In genomic region chr12:116903818-116904217, GRCh38 we compare ENCODE assay signal across 28 cellular contexts. TPM values are rescaled to one million over a fixed set of nuclear protein-coding genes. Genes with fewer than 3 reads are reported as not detected.
DNase-seq lines count a peak whose midpoint lies in the region; ATAC-seq, FAIRE-seq and TF ChIP-seq lines count a peak whose summit lies in the region.
"Had no signal": no experiment of that assay in that cellular context is flagged by ENCODE, and none has a peak within 500 bp of the region (broad histone marks: within the 10 kb centered on the region; RNA-seq: fewer than 3 reads in every experiment).

No MANE protein-coding gene starts in this region.

- H3K36me3 Mint-ChIP-seq in GM23338 (ENCODE audit: low read depth) = no peaks in the 10 kb centered on the region
- H3K36me3 Mint-ChIP-seq in activated CD4-positive, alpha-beta memory T cell treated with anti-CD3 and anti-CD28 coated beads, Interleukin-2, amount 10 ng/mL, durations not matched to agents 7 days and 5 days (ENCODE audit: low read depth) = no peaks in the 10 kb centered on the region
- H3K36me3 Mint-ChIP-seq: CD14-positive monocyte; CD4-positive, alpha-beta memory T cell; CD4-positive, CD25-positive, alpha-beta regulatory T cell had no signal

- in situ Hi-C loops in IMR-90 (cut with MboI; ENCODE audit: low sequenced_read_pairs) = no loop called here

- H3K4me1 ChIP-seq in GM23338 (ENCODE audit: insufficient read depth) = no peaks in the 10 kb centered on the region
- H3K4me1 ChIP-seq in IMR-90 (ENCODE audit: control insufficient read depth, insufficient read depth, low read length) = no peaks in the 10 kb centered on the region
- no peaks in the 10 kb centered on the region; a peak in 1 of 7 replicates for H3K4me1 ChIP-seq in H1 (replicated peaks in 1 of 4; ENCODE audit: control insufficient read depth in 3 of 4, insufficient read depth in 4 of 4, low read length in 3 of 4)
- H3K4me1 ChIP-seq: BE2C had no signal

- intact Hi-C loops in IMR-90 (cut with micrococcal nuclease) = no loop called here

- H4K8ac ChIP-seq in IMR-90 (ENCODE audit: low read depth in 2 of 2, low read length in 2 of 2) (no peak overlapping the region), H1 (ENCODE audit: extremely low read depth, insufficient read depth, low read length) (no peak overlapping the region)

- no peaks in the 10 kb centered on the region for H3K9me3 ChIP-seq in IMR-90 (ENCODE audit: control insufficient read depth, insufficient read depth, low read length)
- H3K9me3 ChIP-seq in H1 (ENCODE audit: insufficient read depth in 2 of 2, low read depth in 1 of 2, low read length in 1 of 2) = no peaks in the 10 kb centered on the region
- H3K9me3 ChIP-seq: BE2C, BLaER1 had no signal

- H2BK120ac ChIP-seq in IMR-90 (ENCODE audit: low read depth, low read length) (no peak overlapping the region), H1 (replicated peaks; ENCODE audit: low read depth, low read length) (no peak overlapping the region)

- no peak overlapping the region for H2BK12ac ChIP-seq in H1 (ENCODE audit: low read depth, low read length)

- H2AK9ac ChIP-seq in IMR-90 (replicated peaks; ENCODE audit: low read depth, low read length, poor library complexity) = no peak overlapping the region

- H2BK5ac ChIP-seq in IMR-90 (ENCODE audit: low read depth, low read length, poor library complexity, severe bottlenecking) = no peak overlapping the region
- H2BK5ac ChIP-seq in H1 (ENCODE audit: low read depth, low read length) = no peak overlapping the region

- peaks cover 6% of the 10 kb centered on the region; the same call in 2 of the 3 replicates for H3K4me1 Mint-ChIP-seq in GM23338
- no peaks in the 10 kb centered on the region for H3K4me1 Mint-ChIP-seq in activated CD4-positive, alpha-beta memory T cell treated with anti-CD3 and anti-CD28 coated beads, Interleukin-2, amount 10 ng/mL, durations not matched to agents 7 days and 5 days
- H3K4me1 Mint-ChIP-seq: CD14-positive monocyte; CD4-positive, alpha-beta memory T cell; CD8-positive, alpha-beta memory T cell had no signal

- H4K5ac ChIP-seq in IMR-90 (ENCODE audit: low read depth, low read length) = no peak overlapping the region
- H4K5ac ChIP-seq in H1 (ENCODE audit: insufficient read length, low read depth, low read length) = no peak overlapping the region

- CTCF ChIA-PET in IMR-90 (lab: Yijun Ruan, JAX) = interaction anchor here (0.7 kb wide), 1 partner anchor 32 kb away, joined by 4 read pairs; no protein-coding TSS in a partner anchor
- CTCF ChIA-PET in H1 (lab: Charles Lee; ENCODE audit: partially characterized antibody) = interaction anchor here (0.6 to 1.3 kb wide), 3 partner anchors 22 to 55 kb away, joined by 3 read pairs; no protein-coding TSS in a partner anchor
- CTCF ChIA-PET in activated CD4-positive, alpha-beta memory T cell treated with anti-CD3 and anti-CD28 coated beads, Interleukin-2, amount 10 ng/mL, durations not matched to agents 7 days and 5 days (lab: Charles Lee) = no interaction called here

- no peak for TF ChIP-seq POLR2A in IMR-90 (IDR thresholded peaks at IDR 0.05; ENCODE audit: low read depth, low read length)
- TF ChIP-seq POLR2A in H1 (IDR thresholded peaks at IDR 0.05; ENCODE audit: control extremely low read depth in 1 of 2, low read depth in 2 of 2, low read length in 2 of 2) = no peak

- no peaks in the 10 kb centered on the region for H3K79me1 ChIP-seq in IMR-90 (ENCODE audit: low read depth in 1 of 2, low read length in 2 of 2)
- H3K79me1 ChIP-seq in H1 (ENCODE audit: low read depth, low read length) = no peaks in the 10 kb centered on the region

- TF ChIP-seq RAD21 in IMR-90 (IDR thresholded peaks at IDR 0.05; ENCODE audit: low read length) = no peak
- TF ChIP-seq RAD21 in H1 (IDR thresholded peaks at IDR 0.05 in 1 of 2, conservative IDR thresholded peaks at IDR 0.05 in 1 of 2; ENCODE audit: low read depth in 2 of 2, low read length in 2 of 2) = no peak

- H3K9me1 ChIP-seq in IMR-90 (ENCODE audit: insufficient read depth, low read length) = no peaks in the 10 kb centered on the region

- no peak for ATAC-seq in GM23338
- no peak for ATAC-seq in IMR-90 (ENCODE audit: low read depth)
- ATAC-seq: GM12878 had no signal

- no peak for TF ChIP-seq EP300 in H1 (IDR thresholded peaks at IDR 0.05; ENCODE audit: borderline replicate concordance in 1 of 2, low read depth in 2 of 2, low read length in 2 of 2)

- no TSS peak for BruUV-seq in IMR-90 (replicated peaks; lab: Mats Ljungman, UMichigan)

- H2BK15ac ChIP-seq in IMR-90 (ENCODE audit: low read depth, low read length) = no peak overlapping the region
- H2BK15ac ChIP-seq in H1 (ENCODE audit: low read length) = no peak overlapping the region

- H3K4me2 ChIP-seq in GM23338 = no peak overlapping the region
- H3K4me2 ChIP-seq in IMR-90 (ENCODE audit: low read depth, low read length) = no peak overlapping the region
- no peak overlapping the region for H3K4me2 ChIP-seq in H1 (ENCODE audit: insufficient read depth in 1 of 2, low read depth in 2 of 2, low read length in 2 of 2)
- H3K4me2 ChIP-seq: BLaER1 had no signal

- H2AK5ac ChIP-seq in IMR-90 (ENCODE audit: low read depth, low read length) (no peak overlapping the region), H1 (ENCODE audit: low read depth, low read length) (no peak overlapping the region)

- H3K14ac ChIP-seq in IMR-90 (replicated peaks; ENCODE audit: low read depth, low read length) (no peak overlapping the region), H1 (ENCODE audit: insufficient read length) (no peak overlapping the region)

- 65% methylated on average over 4 of the region's 4 CpGs; no CpG with 5 or more reads in 1 of the 2 experiments for WGBS in IMR-90 (ENCODE audit: extremely low coverage in 2 of 2, insufficient read length in 1 of 2), 2 experiments
- WGBS in H1 (ENCODE audit: extremely low coverage in 1 of 2, insufficient coverage in 1 of 2, insufficient read length in 1 of 2, insufficient replicate concordance in 2 of 2, low coverage in 1 of 2, low lambda C conversion rate in 2 of 2, missing lambda C conversion rate in 1 of 2), 2 experiments = 75% methylated on average over 4 of the region's 4 CpGs; no CpG with 5 or more reads in 1 of the 2 experiments

- no peak for FAIRE-seq in H1 (lab: Jason Lieb, UNC)
- FAIRE-seq: A204.1, GM12878, GM12892, GM18507 had no signal

- H4K20me1 ChIP-seq in GM23338 (replicated peaks; ENCODE audit: insufficient read depth) = no peaks in the 10 kb centered on the region
- no peaks in the 10 kb centered on the region for H4K20me1 ChIP-seq in IMR-90 (ENCODE audit: insufficient read depth, low read length)
- H4K20me1 ChIP-seq in H1 (replicated peaks in 1 of 2; ENCODE audit: control insufficient read depth in 1 of 2, insufficient read depth in 2 of 2, low read length in 2 of 2) = no peaks in the 10 kb centered on the region
- H4K20me1 ChIP-seq: BLaER1 had no signal

- no peak overlapping the region for H3K56ac ChIP-seq in IMR-90 (ENCODE audit: extremely low read depth, insufficient read depth, low read length)
- H3K56ac ChIP-seq in H1 (replicated peaks; ENCODE audit: insufficient read length, low read depth, low read length) = no peak overlapping the region

- H3K9me3 Mint-ChIP-seq in GM23338 = no peaks in the 10 kb centered on the region
- no peaks in the 10 kb centered on the region for H3K9me3 Mint-ChIP-seq in activated CD4-positive, alpha-beta memory T cell treated with anti-CD3 and anti-CD28 coated beads, Interleukin-2, amount 10 ng/mL, durations not matched to agents 7 days and 5 days

- H3K4me3 ChIP-seq in GM23338 = no peak overlapping the region
- H3K4me3 ChIP-seq in IMR-90 (ENCODE audit: insufficient read depth, low read depth, low read length) = no peak overlapping the region
- H3K4me3 ChIP-seq in H1 (ENCODE audit: extremely low read depth in 1 of 4, insufficient read depth in 2 of 4, low read depth in 3 of 4, low read length in 4 of 4) = no peak overlapping the region
- H3K4me3 ChIP-seq: BLaER1, GM12878 had no signal

- no peak overlapping the region for H3K27ac Mint-ChIP-seq in GM23338
- H3K27ac Mint-ChIP-seq in activated CD4-positive, alpha-beta memory T cell treated with anti-CD3 and anti-CD28 coated beads, Interleukin-2, amount 10 ng/mL, durations not matched to agents 7 days and 5 days = no peak overlapping the region
- H3K27ac Mint-ChIP-seq: CD14-positive monocyte; CD4-positive, alpha-beta memory T cell; CD4-positive, CD25-positive, alpha-beta regulatory T cell; CD8-positive, alpha-beta memory T cell had no signal

- no peaks in the 10 kb centered on the region for H3F3A ChIP-seq in GM23338 (replicated peaks; ENCODE audit: low read depth)

- H3K36me3 ChIP-seq in GM23338 (ENCODE audit: insufficient read depth) (no peaks in the 10 kb centered on the region), IMR-90 (ENCODE audit: control insufficient read depth, insufficient read depth, low read length) (no peaks in the 10 kb centered on the region), H1 (ENCODE audit: control insufficient read depth in 2 of 4, insufficient read depth in 4 of 4, low read length in 3 of 4) (no peaks in the 10 kb centered on the region)
- H3K36me3 ChIP-seq: BE2C, BLaER1 had no signal

- H3K27me3 Mint-ChIP-seq in GM23338 (ENCODE audit: insufficient read depth, low read depth, poor library complexity) = peaks cover 1% of the 10 kb centered on the region
- H3K27me3 Mint-ChIP-seq in activated CD4-positive, alpha-beta memory T cell treated with anti-CD3 and anti-CD28 coated beads, Interleukin-2, amount 10 ng/mL, durations not matched to agents 7 days and 5 days = peaks cover 55% of the 10 kb centered on the region

- no peak overlapping the region for H3K4me3 Mint-ChIP-seq in GM23338
- no peak overlapping the region for H3K4me3 Mint-ChIP-seq in activated CD4-positive, alpha-beta memory T cell treated with anti-CD3 and anti-CD28 coated beads, Interleukin-2, amount 10 ng/mL, durations not matched to agents 7 days and 5 days
- H3K4me3 Mint-ChIP-seq: CD14-positive monocyte; CD4-positive, alpha-beta memory T cell; CD4-positive, CD25-positive, alpha-beta regulatory T cell; CD8-positive, alpha-beta memory T cell had no signal

- H3K4ac ChIP-seq in IMR-90 (ENCODE audit: low read depth, low read length) (no peak overlapping the region), H1 (replicated peaks; ENCODE audit: insufficient read length, low read depth, low read length) (no peak overlapping the region)

- H4K91ac ChIP-seq in IMR-90 (ENCODE audit: insufficient read depth, low read depth, low read length) = no peak overlapping the region
- H4K91ac ChIP-seq in H1 (replicated peaks; ENCODE audit: insufficient read length, low read length) = no peak overlapping the region

- no peaks in the 10 kb centered on the region for H3K23me2 ChIP-seq in H1 (ENCODE audit: low read depth, low read length)

- TF ChIP-seq CTCF in GM23338 (conservative IDR thresholded peaks at IDR 0.05; ENCODE audit: low read depth in 2 of 2) (no peak), IMR-90 (conservative IDR thresholded peaks at IDR 0.05; ENCODE audit: low read depth, low read length) (no peak), H1 (IDR thresholded peaks at IDR 0.05; ENCODE audit: control extremely low read depth in 1 of 3, insufficient read depth in 1 of 3, low read depth in 1 of 3, low read length in 3 of 3) (no peak)

- POLR2A ChIA-PET in IMR-90 (lab: Charles Lee; ENCODE audit: unreplicated experiment) = no interaction called here
- POLR2A ChIA-PET in H1 (lab: Charles Lee; ENCODE audit: partially characterized antibody) = interaction anchor here (1.7 kb wide), 1 partner anchor 22 kb away, joined by 5 read pairs; no protein-coding TSS in a partner anchor
- POLR2A ChIA-PET in activated CD4-positive, alpha-beta memory T cell treated with anti-CD3 and anti-CD28 coated beads, Interleukin-2, amount 10 ng/mL, durations not matched to agents 7 days and 5 days (lab: Charles Lee) = no interaction called here

- peak overlapping the region; percentile 83 for H2AFZ ChIP-seq in GM23338
- H2AFZ ChIP-seq in IMR-90 (replicated peaks; ENCODE audit: low read length, poor library complexity) = no peak overlapping the region
- no peak overlapping the region for H2AFZ ChIP-seq in H1 (ENCODE audit: low read length)

- H3K27me3 ChIP-seq in GM23338 (ENCODE audit: insufficient read depth) (no peaks in the 10 kb centered on the region), IMR-90 (ENCODE audit: control insufficient read depth, insufficient read depth, low read length) (peaks cover 18% of the 10 kb centered on the region), H1 (replicated peaks in 1 of 4; ENCODE audit: control insufficient read depth in 3 of 4, extremely low read depth in 1 of 4, insufficient read depth in 3 of 4, low read length in 3 of 4) (no peaks in the 10 kb centered on the region)
- H3K27me3 ChIP-seq: BE2C, BLaER1 had no signal

- DNase-seq in GM23338 (ENCODE audit: low spot score) (no peak), IMR-90 (no peak), H1 (ENCODE audit: low read depth in 1 of 2, low spot score in 2 of 2) (no peak), NCI-H1694 (lab: John Stamatoyannopoulos, UW) (no peak)
- no peak for DNase-seq in activated CD4-positive, alpha-beta memory T cell treated with anti-CD3 and anti-CD28 coated beads, Interleukin-2, amount 10 ng/mL, durations not matched to agents 7 days and 5 days
- DNase-seq in stimulated activated CD4-positive, alpha-beta T cell treated with anti-CD3 and anti-CD28 coated beads, Interleukin-15, amount 100 ng/mL, for 24 hours = no peak
- DNase-seq: 8988T; ACHN; BE2C; C1 segment of cervical spinal cord; CD4-positive, alpha-beta memory T cell; CD4-positive, CD25-positive, alpha-beta regulatory T cell; CD8-positive, alpha-beta memory T cell; COR-L47; DMS 273 treated with DMSO at 0.1 percent for 48 hours; DMS153; DMS53; DMS79; DND-41; EL; GDM1 had no signal

- no peak overlapping the region for H2BK20ac ChIP-seq in IMR-90 (ENCODE audit: low read depth, low read length)
- H2BK20ac ChIP-seq in H1 (ENCODE audit: low read length) = no peak overlapping the region

- dilution Hi-C loops in IMR-90 (cut with HindIII; ENCODE audit: low sequenced_read_pairs, unreplicated experiment) = no loop called here

- H3K9me2 ChIP-seq in GM23338 (ENCODE audit: insufficient read depth) = no peaks in the 10 kb centered on the region

- H3K79me2 ChIP-seq in GM23338 (replicated peaks; ENCODE audit: insufficient read depth) = no peaks in the 10 kb centered on the region
- no peaks in the 10 kb centered on the region for H3K79me2 ChIP-seq in H1 (ENCODE audit: control insufficient read depth in 1 of 2, insufficient read depth in 2 of 2, low read length in 2 of 2)

- H3K18ac ChIP-seq in IMR-90 (ENCODE audit: low read depth, low read length) (no peak overlapping the region), H1 (ENCODE audit: extremely low read depth, low read length) (no peak overlapping the region)

- 0 out of 2 replicates have a peak overlapping the region, but pooled peaks have one; percentile 49 for H3K23ac ChIP-seq in IMR-90 (ENCODE audit: low read depth, low read length)
- H3K23ac ChIP-seq in H1 (ENCODE audit: insufficient read length) = no peak overlapping the region

- no peak overlapping the region for H3K27ac ChIP-seq in GM23338 (ENCODE audit: low read depth)
- H3K27ac ChIP-seq in IMR-90 (ENCODE audit: insufficient read depth, low read length) = no peak overlapping the region
- no peak overlapping the region for H3K27ac ChIP-seq in H1 (ENCODE audit: low read depth, low read length)
- H3K27ac ChIP-seq: BLaER1 had no signal

- H3K9ac ChIP-seq in IMR-90 (ENCODE audit: low read depth, low read length) (no peak overlapping the region), H1 (replicated peaks in 1 of 4; ENCODE audit: extremely low read depth in 1 of 4, low read depth in 3 of 4, low read length in 3 of 4) (no peak overlapping the region)
- H3K9ac ChIP-seq: BLaER1 had no signal

RNA-seq across cellular contexts. Expression of gene FBXW8, which starts 6.9 kb away (rescaled TPM):
- 12.9 and 13.9 TPM in 2 replicates for total RNA-seq in GM23338 (2014; rRNA removed; shearing (Covaris generic))
- polyA plus RNA-seq in GM23338 (2016; fragmentation: Nextera tagmentation; extraction: Ambion mirVana) (4.6 and 4.7 TPM in 2 replicates), IMR-90 (2012; rRNA removed) (18.6 and 20.3 TPM in 2 replicates), H1 (2011; rRNA removed) (15.8 and 17.9 TPM in 2 replicates)
- total RNA-seq in IMR-90 (2012; rRNA removed) = 23.6 and 25.8 TPM in 2 replicates
- 10.6 and 17.8 TPM in 2 replicates for polyA plus RNA-seq in IMR-90 (2012; cell fraction: cytosol; rRNA removed)
- polyA plus RNA-seq in IMR-90 (2012; cell fraction: nucleus; rRNA removed; ENCODE audit: low replicate concordance) = 33.2 and 40.4 TPM in 2 replicates
- total RNA-seq in H1 (2021; fragmentation: NEBNext Ultra II Directional; extraction: Animal tissue kit (Norgen Biotek cat#: 25700)) = 15.9 and 16.0 TPM in 2 replicates
- polyA plus RNA-seq in H1 (2011; cell fraction: cytosol; rRNA removed) = 13.1 TPM
- polyA plus RNA-seq in H1 (2011; cell fraction: nucleus; rRNA removed) = 30.0 TPM
- 11.6 to 16.3 TPM (median 12.9 TPM) in 4 replicates for polyA plus RNA-seq in H1 (2012, experiment 1 of 2)
- polyA plus RNA-seq in H1 (2012, experiment 2 of 2) = 3.5 TPM
- 11.7 TPM for polyA plus RNA-seq in H1 (2013, experiment 1 of 2)
- 10.7 TPM for polyA plus RNA-seq in H1 (2013, experiment 2 of 2)
- 29.7 and 29.9 TPM in 2 replicates for polyA minus RNA-seq in H1 (2011; rRNA and poly(A)+ RNA removed)
- polyA minus RNA-seq in H1 (2011; cell fraction: cytosol; rRNA and poly(A)+ RNA removed) = 10.3 TPM
- 35.6 TPM for polyA minus RNA-seq in H1 (2011; cell fraction: nucleus; rRNA and poly(A)+ RNA removed)
- total RNA-seq in activated CD4-positive, alpha-beta memory T cell treated with anti-CD3 and anti-CD28 coated beads, Interleukin-2, amount 10 ng/mL, durations not matched to agents 7 days and 5 days = 1 to 10 TPM; 7.2 TPM

RNA-seq across cellular contexts. Expression of gene HRK, which starts 22.6 kb away (rescaled TPM):
- total RNA-seq in GM23338 (2014; rRNA removed; shearing (Covaris generic)) = 1.0 and 1.9 TPM in 2 replicates
- polyA plus RNA-seq in GM23338 (2016; fragmentation: Nextera tagmentation; extraction: Ambion mirVana) (1.7 and 1.9 TPM in 2 replicates), IMR-90 (2012; rRNA removed) (not detected in 2 replicates), H1 (2011; rRNA removed) (1.1 and 1.6 TPM in 2 replicates)
- not detected in 2 replicates for total RNA-seq in IMR-90 (2012; rRNA removed)
- not detected in 2 replicates for polyA plus RNA-seq in IMR-90 (2012; cell fraction: cytosol; rRNA removed)
- polyA plus RNA-seq in IMR-90 (2012; cell fraction: nucleus; rRNA removed; ENCODE audit: low replicate concordance) = not detected in 2 replicates
- total RNA-seq in H1 (2021; fragmentation: NEBNext Ultra II Directional; extraction: Animal tissue kit (Norgen Biotek cat#: 25700)) = 2.7 TPM in 2 replicates
- 1.4 TPM for polyA plus RNA-seq in H1 (2011; cell fraction: cytosol; rRNA removed)
- polyA plus RNA-seq in H1 (2011; cell fraction: nucleus; rRNA removed) = 0.61 TPM
- 1.4 to 2.2 TPM (median 1.9 TPM) in 4 replicates for polyA plus RNA-seq in H1 (2012, experiment 1 of 2)
- polyA plus RNA-seq in H1 (2012, experiment 2 of 2) = 0.63 TPM
- 0.85 TPM for polyA plus RNA-seq in H1 (2013, experiment 1 of 2)
- polyA plus RNA-seq in H1 (2013, experiment 2 of 2) = 0.90 TPM
- polyA minus RNA-seq in H1 (2011; rRNA and poly(A)+ RNA removed) = 1.6 TPM in 2 replicates
- 2.1 TPM for polyA minus RNA-seq in H1 (2011; cell fraction: cytosol; rRNA and poly(A)+ RNA removed)
- 0.60 TPM for polyA minus RNA-seq in H1 (2011; cell fraction: nucleus; rRNA and poly(A)+ RNA removed)
- total RNA-seq in activated CD4-positive, alpha-beta memory T cell treated with anti-CD3 and anti-CD28 coated beads, Interleukin-2, amount 10 ng/mL, durations not matched to agents 7 days and 5 days = not detected
- total RNA-seq: CD4-positive, alpha-beta memory T cell; CD8-positive, alpha-beta memory T cell; GM12878 had no signal
- polyA plus RNA-seq: AG04450; CD14-positive monocyte; CD4-positive, CD25-positive, alpha-beta regulatory T cell; CD8-positive, alpha-beta memory T cell; GM12878 had no signal
